ENCODE assay signal across 8 cellular contexts in genomic region chr2:27086722-27087446, GRCh38. TPM values are rescaled to one million over a fixed set of nuclear protein-coding genes. Genes with fewer than 3 reads are reported as not detected.
DNase-seq lines count a peak whose midpoint lies in the region; ATAC-seq and TF ChIP-seq lines count a peak whose summit lies in the region.

KHK (plus strand) TSS chr2:27086772; CDS start chr2:27087260, 488 bp downstream.

- TF ChIP-seq POLR2A in vagina (IDR thresholded peaks at IDR 0.05): no peak

- H3K9me3 ChIP-seq in mucosa of rectum (ENCODE audit: control insufficient read depth in 2 of 2, low read length in 2 of 2) (no peaks in the 10 kb centered on the region), vagina (no peaks in the 10 kb centered on the region)

- H3K4me1 ChIP-seq in mucosa of rectum (ENCODE audit: control insufficient read depth in 2 of 2, insufficient read depth in 2 of 2, low read length in 2 of 2) (peaks cover 21 to 27% of the 10 kb centered on the region in 2 donors), vagina (peaks cover 41% of the 10 kb centered on the region)

- no peaks in the 10 kb centered on the region for H3K36me3 ChIP-seq in mucosa of rectum (ENCODE audit: control insufficient read depth in 2 of 2, insufficient read depth in 2 of 2, low read length in 2 of 2)
- no peaks in the 10 kb centered on the region for H3K36me3 ChIP-seq in vagina

- no peak for TF ChIP-seq CTCF in GM12864 (IDR thresholded peaks at IDR 0.05; ENCODE audit: low read depth, low read length, missing control alignments)
- peak in 22 of 56 donors; percentile 1 to 73 (median 31) for TF ChIP-seq CTCF in dorsolateral prefrontal cortex (IDR thresholded peaks at IDR 0.05 in 54 of 56, conservative IDR thresholded peaks at IDR 0.05 in 2 of 56; ENCODE audit: low read depth in 1 of 56, partially characterized antibody in 56 of 56)
- TF ChIP-seq CTCF in vagina (IDR thresholded peaks at IDR 0.05): no peak

- peak; percentile 51 for DNase-seq in A172 (ENCODE audit: low spot score)
- DNase-seq in GM12864 (ENCODE audit: low read depth): no peak
- DNase-seq in RKO (ENCODE audit: low spot score): peak; percentile 62
- peak in 9 of 10 donors; percentile 52 to 78 (median 67) for DNase-seq in dorsolateral prefrontal cortex
- no peak for DNase-seq in vagina (ENCODE audit: extremely low spot score in 2 of 2)
- DNase-seq in MV-4-11 (lab: John Stamatoyannopoulos, UW): no peak

- H3K4me3 ChIP-seq in GM12864 (ENCODE audit: low read depth, low read length) (peak within 1 kb of the TSS; percentile 60), dorsolateral prefrontal cortex (peak within 1 kb of the TSS; percentile 57 to 98 (median 79)), mucosa of rectum (ENCODE audit: low read length in 2 of 2) (peak within 1 kb of the TSS; percentile 72 to 84), vagina (peak within 1 kb of the TSS; percentile 58 to 68)

- ATAC-seq in HG03064 (IDR thresholded peaks at IDR 0.05; ENCODE audit: low read depth, unreplicated experiment): peak; percentile 4

- H3K27me3 ChIP-seq in dorsolateral prefrontal cortex (no peaks in the 10 kb centered on the region), mucosa of rectum (ENCODE audit: control insufficient read depth in 2 of 2, insufficient read depth in 2 of 2, low read length in 2 of 2) (no peaks in the 10 kb centered on the region), vagina (no peaks in the 10 kb centered on the region)

- H3K9ac ChIP-seq in mucosa of rectum (ENCODE audit: low read depth in 1 of 2, low read length in 2 of 2): peak within 1 kb of the TSS; percentile 77 to 79

- H3K27ac ChIP-seq in dorsolateral prefrontal cortex (peak within 1 kb of the TSS; percentile 16 to 98 (median 93)), mucosa of rectum (ENCODE audit: low read depth in 2 of 2, low read length in 2 of 2) (peak within 1 kb of the TSS; percentile 82 to 88), vagina (peak within 1 kb of the TSS; percentile 83)

- intact Hi-C loops in dorsolateral prefrontal cortex (cut with DNase I): loop anchor here (1.0 to 5.0 kb wide), 7 partner anchors 16 to 240 kb away; partner anchors contain the start of genes AGBL5 (in 1 of the 2), ATRAID (in 1 of the 2), DPYSL5 (in 1 of the 2) and OST4 (in 1 of the 2)
- intact Hi-C loops in vagina (cut with DNase I): loop anchor here (2.0 to 10.0 kb wide), 3 partner anchors 36 to 125 kb away; partner anchors contain the start of genes AGBL5 and TMEM214

RNA-seq across cellular contexts. Expression of gene KHK, which starts in this region (rescaled TPM):
- total RNA-seq in A172 (2014; rRNA removed; shearing (Covaris generic)): 8.7 and 10.3 TPM in 2 replicates
- total RNA-seq in dorsolateral prefrontal cortex: 10 to 100 TPM in 119 of 120 experiments, 1 to 10 TPM in 1; 8.0 to 24.7 (median 16.7) TPM
- total RNA-seq in vagina: 9.3 TPM

Comparison
In these comparisons a context has a peak if more than half of its experiments do, and no peak if none do; other contexts are left out.
1. DNase-seq: peak in A172 (single experiment), RKO (single experiment) and dorsolateral prefrontal cortex (9 of 10); none in GM12864 (single experiment), vagina (0 of 2) and MV-4-11 (single experiment).
2. Peak in every context shown above with its lines, with median percentiles within 50 percentile points of each other: H3K4me3 ChIP-seq and H3K27ac ChIP-seq.